ENCODE assay signal across 21 cellular contexts in genomic region chr6:110359554-110359953, GRCh38. TPM values are rescaled to one million over a fixed set of nuclear protein-coding genes. Genes with fewer than 3 reads are reported as not detected.
A peak's percentile ranks its signal among the peaks of the same experiment; 100 is the strongest.
DNase-seq lines count a peak whose midpoint lies in the region; FAIRE-seq and TF ChIP-seq lines count a peak whose summit lies in the region.
"Had no signal": no experiment of that assay in that cellular context is flagged by ENCODE, and none has a peak within 500 bp of the region (broad histone marks: within the 10 kb centered on the region; RNA-seq: fewer than 3 reads in every experiment).

No MANE protein-coding gene starts in this region.

- no peak overlapping the region for H2AFZ ChIP-seq in astrocyte (ENCODE audit: low read depth, low read length)

- H3K79me2 ChIP-seq in astrocyte (ENCODE audit: insufficient read depth, low read length): no peaks in the 10 kb centered on the region

- peaks cover 46% of the 10 kb centered on the region for H3K27me3 ChIP-seq in astrocyte (ENCODE audit: insufficient read depth, low read length)
- H3K27me3 ChIP-seq in stomach smooth muscle (ENCODE audit: control insufficient read depth in 1 of 2, insufficient read depth in 2 of 2, low read length in 2 of 2): no peaks in the 10 kb centered on the region

- peaks cover 33% of the 10 kb centered on the region for H3K27me3 Mint-ChIP-seq in astrocyte (ENCODE audit: low read depth, unreplicated experiment)

- H3K4me1 ChIP-seq in astrocyte (ENCODE audit: insufficient read depth, low read length): no peaks in the 10 kb centered on the region
- H3K4me1 ChIP-seq in mesodermal cell (ENCODE audit: control insufficient read depth, insufficient read depth, low read length, poor library complexity, severe bottlenecking): peaks cover 3% of the 10 kb centered on the region
- H3K4me1 ChIP-seq in stomach smooth muscle (ENCODE audit: control insufficient read depth, insufficient read depth, low read length): peaks cover 49% of the 10 kb centered on the region

- intact Hi-C loops in lower leg skin (cut with DNase I; ENCODE audit: low total_unique reads): no loop called here

- no peaks in the 10 kb centered on the region for H3K36me3 Mint-ChIP-seq in astrocyte (ENCODE audit: low read depth, unreplicated experiment)

- peaks cover 5% of the 10 kb centered on the region for H3K9me3 Mint-ChIP-seq in astrocyte (ENCODE audit: unreplicated experiment)

- no peak overlapping the region for H3K4me3 Mint-ChIP-seq in astrocyte (ENCODE audit: unreplicated experiment)
- H3K4me3 Mint-ChIP-seq: HFFc6 had no signal

- H3K4me1 Mint-ChIP-seq in astrocyte (ENCODE audit: low read depth, unreplicated experiment): peaks cover 7% of the 10 kb centered on the region

- TF ChIP-seq CTCF in astrocyte (IDR thresholded peaks at IDR 0.05; ENCODE audit: insufficient read depth, low read depth, low read length) (no peak), lower leg skin (IDR thresholded peaks at IDR 0.05) (no peak)

- H3K9me3 ChIP-seq in astrocyte (ENCODE audit: insufficient read depth, low read depth, low read length): no peaks in the 10 kb centered on the region
- H3K9me3 ChIP-seq in mesodermal cell (ENCODE audit: control insufficient read depth, low read length): peaks cover 7% of the 10 kb centered on the region
- H3K9me3 ChIP-seq in stomach smooth muscle (ENCODE audit: control insufficient read depth in 2 of 2, low read length in 2 of 2): no peaks in the 10 kb centered on the region
- H3K9me3 ChIP-seq: SJSA1, suprapubic skin had no signal

- H4K20me1 ChIP-seq in astrocyte (ENCODE audit: insufficient read depth, low read length): no peaks in the 10 kb centered on the region

- H3K36me3 ChIP-seq in astrocyte (ENCODE audit: insufficient read depth, low read length) (no peaks in the 10 kb centered on the region), mesodermal cell (ENCODE audit: control insufficient read depth, insufficient read depth, low read length) (no peaks in the 10 kb centered on the region), stomach smooth muscle (ENCODE audit: control insufficient read depth in 2 of 2, insufficient read depth in 2 of 2, low read length in 2 of 2) (no peaks in the 10 kb centered on the region)
- H3K36me3 ChIP-seq: SJSA1, suprapubic skin had no signal

- H3K4me2 ChIP-seq in astrocyte (ENCODE audit: low read length): no peak overlapping the region

- 93% methylated on average over 2 of the region's 5 CpGs; no CpG with 5 or more reads in 1 of the 2 experiments for WGBS in mesodermal cell (ENCODE audit: insufficient coverage in 2 of 2), 2 experiments
- 79 to 84% methylated on average over 5 of the region's 5 CpGs for WGBS in lower leg skin, 2 donors

- no peak for TF ChIP-seq POLR2A in erythroblast (IDR thresholded peaks at IDR 0.05; ENCODE audit: low read length)
- no peak for TF ChIP-seq POLR2A in lower leg skin (IDR thresholded peaks at IDR 0.05)

- FAIRE-seq in astrocyte (lab: Jason Lieb, UNC): no peak
- FAIRE-seq: colon, frontal cortex had no signal

- no peak overlapping the region for H3K4me3 ChIP-seq in astrocyte (ENCODE audit: insufficient read depth, low read depth, low read length)
- H3K4me3 ChIP-seq in mesodermal cell (ENCODE audit: extremely low read depth, insufficient read depth, low read length, poor library complexity, severe bottlenecking): no peak overlapping the region
- H3K4me3 ChIP-seq in stomach smooth muscle (ENCODE audit: low read length in 2 of 2): peak overlapping the region; percentile 58 to 87
- H3K4me3 ChIP-seq in lower leg skin (ENCODE audit: low read depth, poor library complexity, severe bottlenecking): no peak overlapping the region
- H3K4me3 ChIP-seq: SJSA1, suprapubic skin had no signal

- H3K27ac ChIP-seq in astrocyte (ENCODE audit: low read depth, low read length): no peak overlapping the region
- H3K27ac ChIP-seq in mesodermal cell (ENCODE audit: low read depth, low read length, severe bottlenecking): peak overlapping the region; percentile 8
- H3K27ac ChIP-seq in stomach smooth muscle (ENCODE audit: low read length): peak overlapping the region; percentile 97
- H3K27ac ChIP-seq: SJSA1 had no signal

- peak overlapping the region; percentile 34 for H3K27ac Mint-ChIP-seq in astrocyte (ENCODE audit: unreplicated experiment)
- H3K27ac Mint-ChIP-seq: HFFc6; naive thymus-derived CD4-positive, alpha-beta T cell had no signal

- DNase-seq in NCI-H526 treated with DMSO at 0.1 percent for 48 hours (lab: John Stamatoyannopoulos, UW): peak; percentile 76
- no peak for DNase-seq in astrocyte (ENCODE audit: low read depth)
- DNase-seq in NCI-H748 (lab: John Stamatoyannopoulos, UW; ENCODE audit: unreplicated experiment): no peak
- no peak for DNase-seq in erythroblast (lab: John Stamatoyannopoulos, UW)
- no peak for DNase-seq in lower leg skin (ENCODE audit: low spot score in 2 of 2)
- DNase-seq: activated T-cell treated with anti-CD3 and anti-CD28 coated beads, Interleukin-2, amount 50 U/mL, for 48 hours; DMS 273 treated with DMSO at 0.1 percent for 48 hours; HFFc6; IMR-90; left ventricle myocardium superior; MM.1S; naive thymus-derived CD4-positive, alpha-beta T cell; NCI-H2107; PC-3; T-helper 9 cell had no signal

- H3K9ac ChIP-seq in astrocyte (ENCODE audit: low read length): no peak overlapping the region
- H3K9ac ChIP-seq in stomach smooth muscle (ENCODE audit: low read length in 2 of 2): peak overlapping the region; percentile 77 to 82

RNA-seq across cellular contexts. Expression of gene METTL24, which starts 1.4 kb away (rescaled TPM):
- total RNA-seq in astrocyte (0.36 and 0.75 TPM in 2 replicates), lower leg skin (1 to 10 TPM in 2 of 4 donors, under 1 TPM in 1, not detected in 1; 0.22 to 2.5 (median 1.8) TPM)
- 2.5 TPM for polyA plus RNA-seq in mesodermal cell (2013, experiment 1 of 2)
- polyA plus RNA-seq in mesodermal cell (2013, experiment 2 of 2): 2.7 TPM
- total RNA-seq: HFFc6, IMR-90, PC-3 had no signal
- polyA plus RNA-seq: IMR-90; naive thymus-derived CD4-positive, alpha-beta T cell had no signal

RNA-seq across cellular contexts. Expression of gene DDO, which starts 55.8 kb away (rescaled TPM):
- not detected in 2 replicates for total RNA-seq in astrocyte
- polyA plus RNA-seq in mesodermal cell (2013, experiment 1 of 2): not detected
- not detected for polyA plus RNA-seq in mesodermal cell (2013, experiment 2 of 2)
- 1 to 10 TPM in 1 of 4 donors, under 1 TPM in 2, not detected in 1; 0.17 to 1.2 (median 0.91) TPM for total RNA-seq in lower leg skin
- total RNA-seq: PC-3 had no signal
- polyA plus RNA-seq: naive thymus-derived CD4-positive, alpha-beta T cell had no signal

Comparison
In these comparisons a context has a peak if more than half of its experiments do, and no peak if none do; other contexts are left out.
1. H3K4me3 ChIP-seq: peak in stomach smooth muscle (2 of 2); none in astrocyte (single experiment), mesodermal cell (single experiment) and lower leg skin (single experiment).